14 cellular contexts compared by ENCODE assay signal in the genomic region with DNA sequence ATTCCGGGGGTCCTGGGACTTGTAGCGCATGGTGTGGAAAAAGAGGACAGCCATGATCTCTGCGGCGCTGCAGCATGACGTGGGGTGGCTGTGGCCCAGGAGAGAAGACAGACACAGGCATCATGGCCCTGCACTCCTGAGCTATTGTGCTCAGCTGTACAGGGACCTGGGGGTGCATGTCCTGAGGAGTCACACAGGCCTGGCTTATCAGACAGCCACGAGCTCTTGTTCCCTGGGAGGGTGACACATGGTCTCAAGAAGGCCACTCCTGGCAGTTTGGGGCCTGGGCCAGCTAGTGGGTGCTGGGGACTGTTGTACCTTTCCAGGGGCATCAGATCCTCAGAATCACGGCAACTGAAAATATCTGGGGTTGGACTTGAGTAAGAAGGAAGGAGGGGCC. TPM values are rescaled to one million over a fixed set of nuclear protein-coding genes. Genes with fewer than 3 reads are reported as not detected.
DNase-seq lines count a peak whose midpoint lies in the region; ATAC-seq and TF ChIP-seq lines count a peak whose summit lies in the region.
"Had no signal": no experiment of that assay in that cellular context is flagged by ENCODE, and none has a peak within 500 bp of the region (broad histone marks: within the 10 kb centered on the region; RNA-seq: fewer than 3 reads in every experiment).

No MANE protein-coding gene starts in this region.

- H3K36me3 ChIP-seq in GM23248 (ENCODE audit: low read depth) = 0 out of 2 replicates have a peak, but pooled peaks cover 15% of the 10 kb centered on the region
- H3K36me3 ChIP-seq in heart right ventricle = peaks cover 0 to 56% (median 21%) of the 10 kb centered on the region in 9 donors

- H3K9me3 Mint-ChIP-seq in WTC11 = no peaks in the 10 kb centered on the region
- H3K9me3 Mint-ChIP-seq: central memory CD8-positive, alpha-beta T cell had no signal

- H3K4me3 ChIP-seq in GM23248 (no peak overlapping the region), heart right ventricle (no peak overlapping the region)

- peak; percentile 16 for DNase-seq in GM23248
- DNase-seq in WTC11 (ENCODE audit: low spot score) = no peak
- DNase-seq in heart right ventricle = peak in 1 of 2 donors; percentile 41
- peak; percentile 79 for DNase-seq in posterior vena cava (ENCODE audit: low spot score)
- no peak for DNase-seq in NCI-H2029 (lab: John Stamatoyannopoulos, UW)
- DNase-seq in ecto neural progenitor cell (ENCODE audit: low spot score) = no peak
- DNase-seq in COLO829 (ENCODE audit: low spot score) = no peak
- DNase-seq: activated CD4-positive, alpha-beta T cell treated with anti-CD3 and anti-CD28 coated beads, Interleukin-2, amount 50 U/mL, for 4 hours; activated gamma-delta T cell; BE2C; NCI-H2081; SHP77 treated with DMSO at 0.1 percent for 48 hours had no signal

- no peak overlapping the region for H3K4me2 ChIP-seq in GM23248 (ENCODE audit: unreplicated experiment)

- peaks cover 33% of the 10 kb centered on the region for H3F3A ChIP-seq in GM23248 (ENCODE audit: insufficient read depth)

- no peaks in the 10 kb centered on the region for H3K27me3 Mint-ChIP-seq in WTC11 (ENCODE audit: low read depth)
- H3K27me3 Mint-ChIP-seq: central memory CD8-positive, alpha-beta T cell had no signal

- no peaks in the 10 kb centered on the region for H3K9me3 ChIP-seq in GM23248 (ENCODE audit: low read depth)
- H3K9me3 ChIP-seq in heart right ventricle = peaks cover 0 to 10% (median 0%) of the 10 kb centered on the region in 11 donors
- H3K9me3 ChIP-seq: BE2C had no signal

- H3K27ac ChIP-seq in GM23248 = peak overlapping the region; percentile 64
- H3K27ac ChIP-seq in heart right ventricle = peak overlapping the region in 9 of 10 donors; percentile 3 to 73 (median 65)

- POLR2A ChIA-PET in WTC11 (lab: Charles Lee) = interaction anchor here (1.3 to 1.5 kb wide), 2 partner anchors 8 to 10 kb away, joined by 3 to 4 read pairs; no protein-coding TSS in a partner anchor

- peaks cover 39% of the 10 kb centered on the region for H3K4me1 ChIP-seq in GM23248 (ENCODE audit: insufficient read depth)
- peaks cover 6 to 91% (median 45%) of the 10 kb centered on the region in 9 donors for H3K4me1 ChIP-seq in heart right ventricle
- H3K4me1 ChIP-seq: BE2C had no signal

- intact Hi-C loops in heart right ventricle (cut with DNase I) = no loop called here
- intact Hi-C loops in posterior vena cava (cut with DNase I) = no loop called here

- peaks cover 56% of the 10 kb centered on the region for H3K4me1 Mint-ChIP-seq in WTC11

- peak overlapping the region; percentile 91 for H3K27ac Mint-ChIP-seq in WTC11

- H2AFZ ChIP-seq in GM23248 = no peak overlapping the region

- CTCF ChIA-PET in WTC11 (lab: Charles Lee) = interaction anchor here (1.0 to 1.5 kb wide), 3 partner anchors 10 to 26 kb away, joined by 3 to 5 read pairs (median 3); no protein-coding TSS in a partner anchor

- H3K79me2 ChIP-seq in GM23248 (ENCODE audit: insufficient read depth) = peaks cover 86% of the 10 kb centered on the region

- no peaks in the 10 kb centered on the region for H3K9me2 ChIP-seq in GM23248 (ENCODE audit: insufficient read depth)

- no peaks in the 10 kb centered on the region for H3K27me3 ChIP-seq in GM23248 (replicated peaks; ENCODE audit: insufficient read depth)
- no peaks in the 10 kb centered on the region for H3K27me3 ChIP-seq in heart right ventricle
- H3K27me3 ChIP-seq: BE2C had no signal

- in situ Hi-C loops in GM23248 (cut with MboI) = no loop called here

- ATAC-seq in WTC11 = no peak
- ATAC-seq in heart right ventricle = peak in 7 of 8 donors; percentile 32 to 80 (median 72)
- no peak for ATAC-seq in HG02840 (IDR thresholded peaks at IDR 0.05; ENCODE audit: low FRiP score, unreplicated experiment)

- 86 to 89% methylated on average over 7 of the region's 7 CpGs for WGBS in GM23248 (ENCODE audit: low coverage in 1 of 2, low lambda C conversion rate in 2 of 2, missing lambda C conversion rate in 2 of 2), 2 experiments
- 68 to 78% methylated on average over 7 of the region's 7 CpGs for WGBS in heart right ventricle, 2 donors

- H3K9ac ChIP-seq in GM23248 = peak overlapping the region; percentile 58

- H3K36me3 Mint-ChIP-seq in WTC11 = peaks cover 54% of the 10 kb centered on the region

- H3K4me3 Mint-ChIP-seq in WTC11 = no peak overlapping the region
- H3K4me3 Mint-ChIP-seq: central memory CD8-positive, alpha-beta T cell had no signal

- TF ChIP-seq CTCF in WTC11 (IDR thresholded peaks at IDR 0.05) (no peak), heart right ventricle (IDR thresholded peaks at IDR 0.05) (no peak)

- H4K20me1 ChIP-seq in GM23248 (ENCODE audit: insufficient read depth) = no peaks in the 10 kb centered on the region; the same call in 1 of the 2 replicates

TF ChIP-seq in WTC11, 78 proteins besides CTCF, POLR2A, EP300 and RAD21:
- TF ChIP-seq NFYB (CRISPR knock-in tag; conservative IDR thresholded peaks at IDR 0.05; ENCODE audit: low read depth) = no peak
- no peak for TF ChIP-seq KAT7 (CRISPR knock-in tag; IDR thresholded peaks at IDR 0.05; ENCODE audit: borderline replicate concordance)
- no peak for TF ChIP-seq SMAD3 (CRISPR knock-in tag; IDR thresholded peaks at IDR 0.05; ENCODE audit: borderline replicate concordance)
- TF ChIP-seq, protein P1, sequence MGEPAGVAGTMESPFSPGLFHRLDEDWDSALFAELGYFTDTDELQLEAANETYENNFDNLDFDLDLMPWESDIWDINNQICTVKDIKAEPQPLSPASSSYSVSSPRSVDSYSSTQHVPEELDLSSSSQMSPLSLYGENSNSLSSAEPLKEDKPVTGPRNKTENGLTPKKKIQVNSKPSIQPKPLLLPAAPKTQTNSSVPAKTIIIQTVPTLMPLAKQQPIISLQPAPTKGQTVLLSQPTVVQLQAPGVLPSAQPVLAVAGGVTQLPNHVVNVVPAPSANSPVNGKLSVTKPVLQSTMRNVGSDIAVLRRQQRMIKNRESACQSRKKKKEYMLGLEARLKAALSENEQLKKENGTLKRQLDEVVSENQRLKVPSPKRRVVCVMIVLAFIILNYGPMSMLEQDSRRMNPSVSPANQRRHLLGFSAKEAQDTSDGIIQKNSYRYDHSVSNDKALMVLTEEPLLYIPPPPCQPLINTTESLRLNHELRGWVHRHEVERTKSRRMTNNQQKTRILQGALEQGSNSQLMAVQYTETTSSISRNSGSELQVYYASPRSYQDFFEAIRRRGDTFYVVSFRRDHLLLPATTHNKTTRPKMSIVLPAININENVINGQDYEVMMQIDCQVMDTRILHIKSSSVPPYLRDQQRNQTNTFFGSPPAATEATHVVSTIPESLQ (CRISPR knock-in tag; IDR thresholded peaks at IDR 0.05) = no peak
- no peak for TF ChIP-seq NR1H2 (CRISPR knock-in tag; IDR thresholded peaks at IDR 0.05)
- no peak for TF ChIP-seq TP53 (CRISPR knock-in tag; IDR thresholded peaks at IDR 0.05)
- TF ChIP-seq TEAD1 (CRISPR knock-in tag; IDR thresholded peaks at IDR 0.05) = no peak
- TF ChIP-seq ELF4 (CRISPR knock-in tag; IDR thresholded peaks at IDR 0.05; ENCODE audit: low read depth) = no peak
- TF ChIP-seq FOXP1 (CRISPR knock-in tag; IDR thresholded peaks at IDR 0.05; ENCODE audit: borderline replicate concordance) = no peak

RNA-seq across cellular contexts. Expression of gene TKT, which starts 13.7 kb away (rescaled TPM):
- 239 and 256 TPM in 2 replicates for total RNA-seq in GM23248 (2014; rRNA removed; shearing (Covaris generic))
- polyA plus RNA-seq in GM23248 (2016; fragmentation: Nextera tagmentation; extraction: Ambion mirVana) (129 and 134 TPM in 2 replicates), heart right ventricle (10 to 100 TPM; 54.6 to 91.4 TPM)
- total RNA-seq in WTC11 (2021) (1,040 to 1,222 TPM (median 1,204 TPM) in 3 replicates), heart right ventricle (10 to 100 TPM; 16.5 to 81.8 (median 25.1) TPM), posterior vena cava (100 to 1,000 TPM; 123 to 125 TPM)

Comparison
In these comparisons a context has a peak if more than half of its experiments do, and no peak if none do; other contexts are left out.
1. DNase-seq: peak in GM23248 (single experiment) and posterior vena cava (single experiment); none in WTC11 (single experiment), NCI-H2029 (single experiment), ecto neural progenitor cell (single experiment) and COLO829 (single experiment).
2. ATAC-seq: peak in heart right ventricle (7 of 8); none in WTC11 (single experiment) and HG02840 (single experiment).